ENCODE assay signal across 28 cellular contexts in genomic region chr2:141589314-141589713, GRCh38.
"Had no signal": no experiment of that assay in that cellular context is flagged by ENCODE, and none has a peak within 500 bp of the region (broad histone marks: within the 10 kb centered on the region; RNA-seq: fewer than 3 reads in every experiment).

No MANE protein-coding gene starts in this region.

- H3K27ac Mint-ChIP-seq: activated CD4-positive, alpha-beta T cell treated with anti-CD3 and anti-CD28 coated beads for 36 hours; activated CD8-positive, alpha-beta T cell treated with anti-CD3 and anti-CD28 coated beads, Interleukin-2, amount 10 ng/mL, durations not matched to agents 7 days and 5 days; activated naive CD4-positive, alpha-beta T cell treated with anti-CD3 and anti-CD28 coated beads, Interleukin-2, amount 50 U/mL, for 24 hours; activated T-helper 1 cell treated with anti-CD3 and anti-CD28 coated beads, Interleukin-12 subunit alpha, Interleukin-12 subunit beta, Interleukin-2, Interleukin-4 antibody, amounts not matched to agents 30 ng/mL and 10 ng/mL and 1 ng/mL, durations not matched to agents 14 hours and 24 hours and 36 hours had no signal

- H3K27me3 ChIP-seq: ascending aorta, body of pancreas had no signal

- H3K4me1 Mint-ChIP-seq: activated CD4-positive, alpha-beta T cell treated with anti-CD3 and anti-CD28 coated beads for 36 hours; activated naive CD4-positive, alpha-beta T cell treated with anti-CD3 and anti-CD28 coated beads, Interleukin-2, amount 50 U/mL, for 24 hours had no signal

- H3K4me3 Mint-ChIP-seq: activated CD4-positive, alpha-beta T cell treated with anti-CD3 and anti-CD28 coated beads for 36 hours; activated CD8-positive, alpha-beta T cell treated with anti-CD3 and anti-CD28 coated beads, Interleukin-2, amount 10 ng/mL, durations not matched to agents 7 days and 5 days; activated naive CD4-positive, alpha-beta T cell treated with anti-CD3 and anti-CD28 coated beads, Interleukin-2, amount 50 U/mL, for 24 hours; activated T-helper 1 cell treated with anti-CD3 and anti-CD28 coated beads, Interleukin-12 subunit alpha, Interleukin-12 subunit beta, Interleukin-2, Interleukin-4 antibody, amounts not matched to agents 30 ng/mL and 10 ng/mL and 1 ng/mL, durations not matched to agents 14 hours and 24 hours and 36 hours had no signal

- FAIRE-seq: bronchial epithelial cell had no signal

- H3K9ac ChIP-seq: SK-N-SH had no signal

- H3K4me1 ChIP-seq: ascending aorta, body of pancreas had no signal

- ATAC-seq: activated CD4-positive, alpha-beta T cell treated with anti-CD3 and anti-CD28 coated beads for 36 hours; activated CD8-positive, alpha-beta T cell treated with anti-CD3 and anti-CD28 coated beads, Interleukin-2, amount 10 ng/mL, durations not matched to agents 7 days and 5 days; body of pancreas; Panc1; Right ventricle myocardium inferior had no signal

- H3K36me3 ChIP-seq: ascending aorta, WERI-Rb-1 had no signal

- H3K4me2 ChIP-seq: SK-N-SH had no signal

- H3K4me3 ChIP-seq: ascending aorta, body of pancreas, coronary artery had no signal

- H3K27ac ChIP-seq: ascending aorta, body of pancreas, coronary artery, WERI-Rb-1 had no signal

- DNase-seq: activated CD4-positive, alpha-beta T cell treated with anti-CD3 and anti-CD28 coated beads for 36 hours; activated CD8-positive, alpha-beta memory T cell treated with anti-CD3 and anti-CD28 coated beads, Interleukin-2, amount 50 U/mL, for 48 hours; activated CD8-positive, alpha-beta T cell treated with anti-CD3 and anti-CD28 coated beads, Interleukin-2, amount 10 ng/mL, durations not matched to agents 7 days and 5 days; activated effector memory CD4-positive, alpha-beta T cell treated with Interleukin-2 at 50 U/mL for 16 hours; activated naive CD4-positive, alpha-beta T cell; activated T-cell treated with anti-CD3 and anti-CD28 coated beads, Interleukin-2, amount 50 U/mL, for 1 hour; body of pancreas; central memory CD4-positive, alpha-beta T cell; Karpas-422; MM.1S; NCI-H1105; NCI-H1436; NCI-H1694 treated with DMSO at 0.1 percent for 48 hours; NCI-H2029 treated with DMSO at 0.1 percent for 48 hours; NCI-H446; NCI-H524; OCI-M1; RPMI8226; SK-N-SH; T-helper 1 cell; WERI-Rb-1 had no signal

- H3K9me3 Mint-ChIP-seq: activated T-helper 1 cell treated with anti-CD3 and anti-CD28 coated beads, Interleukin-12 subunit alpha, Interleukin-12 subunit beta, Interleukin-2, Interleukin-4 antibody, amounts not matched to agents 30 ng/mL and 10 ng/mL and 1 ng/mL, durations not matched to agents 14 hours and 24 hours and 36 hours had no signal

- H3K9me3 ChIP-seq: ascending aorta, SK-N-SH had no signal

- H3K36me3 Mint-ChIP-seq: activated naive CD4-positive, alpha-beta T cell treated with anti-CD3 and anti-CD28 coated beads, Interleukin-2, amount 50 U/mL, for 24 hours had no signal

- H3K27me3 Mint-ChIP-seq: activated CD4-positive, alpha-beta T cell treated with anti-CD3 and anti-CD28 coated beads for 36 hours; activated naive CD4-positive, alpha-beta T cell treated with anti-CD3 and anti-CD28 coated beads, Interleukin-2, amount 50 U/mL, for 24 hours had no signal
